In genomic region chr18:6719914-6720692, GRCh38 we compare ENCODE assay signal across 1 cellular context.
A peak's percentile ranks its signal among the peaks of the same experiment; 100 is the strongest.
TF ChIP-seq lines count a peak whose summit lies in the region.

No MANE protein-coding gene starts in this region.

TF ChIP-seq in K562, 482 proteins besides CTCF, POLR2A, EP300 and RAD21 (continued from another document):
- TF ChIP-seq CTBP1 (IDR thresholded peaks at IDR 0.05; ENCODE audit: borderline replicate concordance) (peak; percentile 52), CEBPG (CRISPR knock-in tag; IDR thresholded peaks at IDR 0.05) (peak; percentile 54; the same call in 1 of the 2 replicates), CEBPG (tag; conservative IDR thresholded peaks at IDR 0.05 in 1 of 2, IDR thresholded peaks at IDR 0.05 in 1 of 2) (peak; percentile 61 to 73; a peak in 3 of 4 replicates), TCF3 (CRISPR knock-in tag; IDR thresholded peaks at IDR 0.05) (peak; percentile 20; the same call in 1 of the 2 replicates)
